In the genomic region with DNA sequence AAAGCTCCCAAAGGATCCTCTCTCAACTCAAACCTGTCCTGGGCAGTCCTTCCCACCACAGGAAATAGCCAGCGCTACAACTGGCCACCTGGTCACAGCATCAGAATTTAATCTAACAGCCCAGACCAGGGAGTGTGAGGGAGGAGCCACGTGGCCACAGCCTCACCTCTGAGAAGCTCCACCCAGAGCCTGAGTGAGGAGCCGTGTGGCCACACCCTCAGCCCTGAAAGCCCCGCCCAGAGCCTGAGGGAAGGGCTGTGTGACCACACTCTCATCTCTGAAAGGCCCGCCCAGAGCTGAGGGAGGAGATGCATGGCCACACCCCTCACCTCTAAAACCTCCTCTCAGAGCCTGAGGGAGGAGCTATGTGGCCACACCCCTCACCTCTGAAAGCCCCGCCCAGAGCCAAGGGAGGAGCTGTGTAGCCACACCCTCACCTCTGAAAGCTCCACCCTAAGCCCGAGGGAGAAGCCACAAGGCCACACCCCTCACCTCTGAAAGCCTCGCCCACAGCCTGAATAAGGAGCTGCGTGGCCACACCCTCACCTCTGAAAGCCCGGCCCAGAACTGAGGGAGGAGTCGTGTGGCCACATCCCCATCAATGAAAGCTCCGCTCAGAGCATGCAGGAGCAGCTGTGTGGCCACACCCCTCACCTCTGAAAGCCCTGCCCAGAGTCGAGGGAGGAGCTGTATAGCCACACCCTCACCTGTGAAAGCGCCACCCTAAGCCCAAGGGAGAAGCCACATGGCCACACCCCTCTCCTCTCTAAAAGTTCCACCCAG, we compare ENCODE assay signal across 1 cellular context.
TF ChIP-seq lines count a peak whose summit lies in the region.

No MANE protein-coding gene starts in this region.

TF ChIP-seq in GM23338, 12 proteins besides CTCF, POLR2A, EP300 and RAD21:
- TF ChIP-seq NANOG (IDR thresholded peaks at IDR 0.05; ENCODE audit: borderline replicate concordance) (no peak), CREB1 (CRISPR knock-in tag; IDR thresholded peaks at IDR 0.05; ENCODE audit: low read depth) (no peak), EZH2phosphoT487 (IDR thresholded peaks at IDR 0.05; ENCODE audit: unreplicated experiment) (no peak), ZNF114 (CRISPR knock-in tag; IDR thresholded peaks at IDR 0.05) (no peak), POLR2AphosphoS5 (IDR thresholded peaks at IDR 0.05; ENCODE audit: low read depth) (0 out of 2 replicates have a peak, but pooled peaks have one; percentile 24)
- TF ChIP-seq, protein P1, sequence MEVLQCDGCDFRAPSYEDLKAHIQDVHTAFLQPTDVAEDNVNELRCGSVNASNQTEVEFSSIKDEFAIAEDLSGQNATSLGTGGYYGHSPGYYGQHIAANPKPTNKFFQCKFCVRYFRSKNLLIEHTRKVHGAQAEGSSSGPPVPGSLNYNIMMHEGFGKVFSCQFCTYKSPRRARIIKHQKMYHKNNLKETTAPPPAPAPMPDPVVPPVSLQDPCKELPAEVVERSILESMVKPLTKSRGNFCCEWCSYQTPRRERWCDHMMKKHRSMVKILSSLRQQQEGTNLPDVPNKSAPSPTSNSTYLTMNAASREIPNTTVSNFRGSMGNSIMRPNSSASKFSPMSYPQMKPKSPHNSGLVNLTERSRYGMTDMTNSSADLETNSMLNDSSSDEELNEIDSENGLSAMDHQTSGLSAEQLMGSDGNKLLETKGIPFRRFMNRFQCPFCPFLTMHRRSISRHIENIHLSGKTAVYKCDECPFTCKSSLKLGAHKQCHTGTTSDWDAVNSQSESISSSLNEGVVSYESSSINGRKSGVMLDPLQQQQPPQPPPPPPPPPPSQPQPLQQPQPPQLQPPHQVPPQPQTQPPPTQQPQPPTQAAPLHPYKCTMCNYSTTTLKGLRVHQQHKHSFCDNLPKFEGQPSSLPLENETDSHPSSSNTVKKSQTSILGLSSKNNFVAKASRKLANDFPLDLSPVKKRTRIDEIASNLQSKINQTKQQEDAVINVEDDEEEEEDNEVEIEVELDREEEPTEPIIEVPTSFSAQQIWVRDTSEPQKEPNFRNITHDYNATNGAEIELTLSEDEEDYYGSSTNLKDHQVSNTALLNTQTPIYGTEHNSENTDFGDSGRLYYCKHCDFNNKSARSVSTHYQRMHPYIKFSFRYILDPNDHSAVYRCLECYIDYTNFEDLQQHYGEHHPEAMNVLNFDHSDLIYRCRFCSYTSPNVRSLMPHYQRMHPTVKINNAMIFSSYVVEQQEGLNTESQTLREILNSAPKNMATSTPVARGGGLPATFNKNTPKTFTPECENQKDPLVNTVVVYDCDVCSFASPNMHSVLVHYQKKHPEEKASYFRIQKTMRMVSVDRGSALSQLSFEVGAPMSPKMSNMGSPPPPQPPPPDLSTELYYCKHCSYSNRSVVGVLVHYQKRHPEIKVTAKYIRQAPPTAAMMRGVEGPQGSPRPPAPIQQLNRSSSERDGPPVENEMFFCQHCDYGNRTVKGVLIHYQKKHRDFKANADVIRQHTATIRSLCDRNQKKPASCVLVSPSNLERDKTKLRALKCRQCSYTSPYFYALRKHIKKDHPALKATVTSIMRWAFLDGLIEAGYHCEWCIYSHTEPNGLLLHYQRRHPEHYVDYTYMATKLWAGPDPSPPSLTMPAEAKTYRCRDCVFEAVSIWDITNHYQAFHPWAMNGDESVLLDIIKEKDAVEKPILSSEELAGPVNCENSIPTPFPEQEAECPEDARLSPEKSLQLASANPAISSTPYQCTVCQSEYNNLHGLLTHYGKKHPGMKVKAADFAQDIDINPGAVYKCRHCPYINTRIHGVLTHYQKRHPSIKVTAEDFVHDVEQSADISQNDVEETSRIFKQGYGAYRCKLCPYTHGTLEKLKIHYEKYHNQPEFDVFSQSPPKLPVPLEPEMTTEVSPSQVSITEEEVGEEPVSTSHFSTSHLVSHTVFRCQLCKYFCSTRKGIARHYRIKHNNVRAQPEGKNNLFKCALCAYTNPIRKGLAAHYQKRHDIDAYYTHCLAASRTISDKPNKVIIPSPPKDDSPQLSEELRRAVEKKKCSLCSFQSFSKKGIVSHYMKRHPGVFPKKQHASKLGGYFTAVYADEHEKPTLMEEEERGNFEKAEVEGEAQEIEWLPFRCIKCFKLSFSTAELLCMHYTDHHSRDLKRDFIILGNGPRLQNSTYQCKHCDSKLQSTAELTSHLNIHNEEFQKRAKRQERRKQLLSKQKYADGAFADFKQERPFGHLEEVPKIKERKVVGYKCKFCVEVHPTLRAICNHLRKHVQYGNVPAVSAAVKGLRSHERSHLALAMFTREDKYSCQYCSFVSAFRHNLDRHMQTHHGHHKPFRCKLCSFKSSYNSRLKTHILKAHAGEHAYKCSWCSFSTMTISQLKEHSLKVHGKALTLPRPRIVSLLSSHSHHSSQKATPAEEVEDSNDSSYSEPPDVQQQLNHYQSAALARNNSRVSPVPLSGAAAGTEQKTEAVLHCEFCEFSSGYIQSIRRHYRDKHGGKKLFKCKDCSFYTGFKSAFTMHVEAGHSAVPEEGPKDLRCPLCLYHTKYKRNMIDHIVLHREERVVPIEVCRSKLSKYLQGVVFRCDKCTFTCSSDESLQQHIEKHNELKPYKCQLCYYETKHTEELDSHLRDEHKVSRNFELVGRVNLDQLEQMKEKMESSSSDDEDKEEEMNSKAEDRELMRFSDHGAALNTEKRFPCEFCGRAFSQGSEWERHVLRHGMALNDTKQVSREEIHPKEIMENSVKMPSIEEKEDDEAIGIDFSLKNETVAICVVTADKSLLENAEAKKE (CRISPR knock-in tag; IDR thresholded peaks at IDR 0.05) = no peak
- TF ChIP-seq, protein P2, sequence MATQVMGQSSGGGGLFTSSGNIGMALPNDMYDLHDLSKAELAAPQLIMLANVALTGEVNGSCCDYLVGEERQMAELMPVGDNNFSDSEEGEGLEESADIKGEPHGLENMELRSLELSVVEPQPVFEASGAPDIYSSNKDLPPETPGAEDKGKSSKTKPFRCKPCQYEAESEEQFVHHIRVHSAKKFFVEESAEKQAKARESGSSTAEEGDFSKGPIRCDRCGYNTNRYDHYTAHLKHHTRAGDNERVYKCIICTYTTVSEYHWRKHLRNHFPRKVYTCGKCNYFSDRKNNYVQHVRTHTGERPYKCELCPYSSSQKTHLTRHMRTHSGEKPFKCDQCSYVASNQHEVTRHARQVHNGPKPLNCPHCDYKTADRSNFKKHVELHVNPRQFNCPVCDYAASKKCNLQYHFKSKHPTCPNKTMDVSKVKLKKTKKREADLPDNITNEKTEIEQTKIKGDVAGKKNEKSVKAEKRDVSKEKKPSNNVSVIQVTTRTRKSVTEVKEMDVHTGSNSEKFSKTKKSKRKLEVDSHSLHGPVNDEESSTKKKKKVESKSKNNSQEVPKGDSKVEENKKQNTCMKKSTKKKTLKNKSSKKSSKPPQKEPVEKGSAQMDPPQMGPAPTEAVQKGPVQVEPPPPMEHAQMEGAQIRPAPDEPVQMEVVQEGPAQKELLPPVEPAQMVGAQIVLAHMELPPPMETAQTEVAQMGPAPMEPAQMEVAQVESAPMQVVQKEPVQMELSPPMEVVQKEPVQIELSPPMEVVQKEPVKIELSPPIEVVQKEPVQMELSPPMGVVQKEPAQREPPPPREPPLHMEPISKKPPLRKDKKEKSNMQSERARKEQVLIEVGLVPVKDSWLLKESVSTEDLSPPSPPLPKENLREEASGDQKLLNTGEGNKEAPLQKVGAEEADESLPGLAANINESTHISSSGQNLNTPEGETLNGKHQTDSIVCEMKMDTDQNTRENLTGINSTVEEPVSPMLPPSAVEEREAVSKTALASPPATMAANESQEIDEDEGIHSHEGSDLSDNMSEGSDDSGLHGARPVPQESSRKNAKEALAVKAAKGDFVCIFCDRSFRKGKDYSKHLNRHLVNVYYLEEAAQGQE (IDR thresholded peaks at IDR 0.05; ENCODE audit: unreplicated experiment) = no peak
